Comparison of ENCODE assay signal across 1 cellular context in the genomic region with DNA sequence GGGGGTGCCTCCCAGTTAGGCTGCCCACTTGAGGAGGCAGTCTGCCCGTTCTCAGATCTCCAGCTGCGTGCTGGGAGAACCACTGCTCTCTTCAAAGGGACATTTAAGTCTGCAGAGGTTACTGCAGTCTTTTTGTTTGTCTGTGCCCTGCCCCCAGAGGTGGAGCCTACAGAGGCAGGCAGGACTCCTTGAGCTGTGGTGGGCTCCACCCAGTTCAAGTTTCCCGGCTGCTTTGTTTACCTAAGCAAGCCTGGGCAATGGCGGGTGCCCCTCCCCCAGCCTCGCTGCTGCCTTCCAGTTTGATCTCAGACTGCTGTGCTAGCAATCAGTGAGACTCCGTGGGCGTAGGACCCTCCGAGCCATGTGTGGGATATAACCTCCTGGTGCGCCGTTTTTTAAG. TPM values are rescaled to one million over a fixed set of nuclear protein-coding genes. Genes with fewer than 3 reads are reported as not detected.
"Had no signal": no experiment of that assay in that cellular context is flagged by ENCODE, and none has a peak within 500 bp of the region (broad histone marks: within the 10 kb centered on the region; RNA-seq: fewer than 3 reads in every experiment).

No MANE protein-coding gene starts in this region.

RNA-seq across cellular contexts. Expression of a gene that starts 44.1 kb away (rescaled TPM):
- total RNA-seq: G401 had no signal
